In genomic region chr2:150410809-150411208, GRCh38 we compare ENCODE assay signal across 15 cellular contexts.
DNase-seq lines count a peak whose midpoint lies in the region; ATAC-seq, FAIRE-seq and TF ChIP-seq lines count a peak whose summit lies in the region.
"Had no signal": no experiment of that assay in that cellular context is flagged by ENCODE, and none has a peak within 500 bp of the region (broad histone marks: within the 10 kb centered on the region; RNA-seq: fewer than 3 reads in every experiment).

No MANE protein-coding gene starts in this region.

- H3K9me3 ChIP-seq in PC-9 (ENCODE audit: insufficient read depth, low read depth) = no peaks in the 10 kb centered on the region
- H3K9me3 ChIP-seq in neuron (ENCODE audit: low read length) = no peaks in the 10 kb centered on the region
- H3K9me3 ChIP-seq: left ventricle myocardium inferior had no signal

- no peaks in the 10 kb centered on the region for H4K20me1 ChIP-seq in PC-9 (ENCODE audit: insufficient read depth)

- ATAC-seq in GM19328 (IDR thresholded peaks at IDR 0.05; ENCODE audit: unreplicated experiment) = no peak
- ATAC-seq: stimulated activated naive B cell treated with anti-CD40 and anti-IgM and Interleukin-4, amounts not matched to agents 10 μg/mL and 1 μg/mL and 100 μg/mL, for 72 hours had no signal

- H2AFZ ChIP-seq in PC-9 (no peak overlapping the region), neuron (ENCODE audit: low read depth, low read length) (peak overlapping the region; percentile 24)

- H3K4me3 ChIP-seq in PC-9 (no peak overlapping the region), epithelial cell of proximal tubule (ENCODE audit: low read depth, low read length) (no peak overlapping the region), neuron (ENCODE audit: low read length) (no peak overlapping the region)
- H3K4me3 ChIP-seq: left ventricle myocardium inferior had no signal

- H3K9me2 ChIP-seq in PC-9 (ENCODE audit: insufficient read depth) = no peaks in the 10 kb centered on the region

- TF ChIP-seq CTCF in PC-9 (conservative IDR thresholded peaks at IDR 0.05) (no peak), epithelial cell of proximal tubule (conservative IDR thresholded peaks at IDR 0.05; ENCODE audit: low read depth, low read length) (no peak), GM20000 (IDR thresholded peaks at IDR 0.05; ENCODE audit: extremely low read depth, missing control alignments) (no peak)

- TF ChIP-seq POLR2A in GM12892 (IDR thresholded peaks at IDR 0.05; ENCODE audit: low read depth, low read length) = no peak

- CTCF ChIA-PET in PC-9 (lab: Charles Lee) = no interaction called here

- H3F3A ChIP-seq in PC-9 (ENCODE audit: insufficient read depth, low read depth) = no peaks in the 10 kb centered on the region

- FAIRE-seq in GM12892 (lab: Jason Lieb, UNC) = no peak

- BruUV-seq in PC-9 (replicated peaks; lab: Mats Ljungman, UMichigan) = no TSS peak

- peak; percentile 77 for DNase-seq in ELR (ENCODE audit: low read depth)
- DNase-seq in PC-9 = peak; percentile 28 to 43
- peak; percentile 97 for DNase-seq in epithelial cell of proximal tubule (ENCODE audit: low read depth)
- DNase-seq in H4 (ENCODE audit: low spot score) = no peak
- no peak for DNase-seq in GM20000 (ENCODE audit: low spot score)
- no peak for DNase-seq in GM12892 (ENCODE audit: insufficient read length)
- DNase-seq: activated CD4-positive, alpha-beta T cell treated with anti-CD3 and anti-CD28 coated beads, Interleukin-2, amount 10 ng/mL, durations not matched to agents 7 days and 5 days; GOT3; left ventricle myocardium inferior; NCI-H187; stimulated activated CD4-positive, alpha-beta T cell treated with anti-CD3 and anti-CD28 coated beads, Interleukin-12 subunit alpha, Interleukin-12 subunit beta, amount 100 ng/mL, for 4 hours; stimulated activated naive B cell treated with anti-CD40 and anti-IgM and Interleukin-4, amounts not matched to agents 10 μg/mL and 1 μg/mL and 100 μg/mL, for 72 hours had no signal

- H3K27ac ChIP-seq in PC-9 = no peak overlapping the region
- H3K27ac ChIP-seq: HL-60, left ventricle myocardium inferior had no signal

- no peaks in the 10 kb centered on the region for H3K36me3 ChIP-seq in PC-9 (ENCODE audit: low read depth)
- no peaks in the 10 kb centered on the region for H3K36me3 ChIP-seq in neuron (ENCODE audit: insufficient read depth, low read length)
- H3K36me3 ChIP-seq: left ventricle myocardium inferior had no signal

- H3K4me1 ChIP-seq in PC-9 (replicated peaks; ENCODE audit: insufficient read depth) (no peaks in the 10 kb centered on the region), neuron (ENCODE audit: insufficient read depth, low read length) (peaks cover 29% of the 10 kb centered on the region)
- H3K4me1 ChIP-seq: left ventricle myocardium inferior had no signal

- H3K27me3 ChIP-seq in PC-9 (ENCODE audit: insufficient read depth, low read depth) (no peaks in the 10 kb centered on the region), neuron (ENCODE audit: insufficient read depth, low read length) (no peaks in the 10 kb centered on the region)

- H3K79me2 ChIP-seq in PC-9 (ENCODE audit: low read depth) = no peaks in the 10 kb centered on the region

- H3K4me2 ChIP-seq in PC-9 = no peak overlapping the region

- POLR2A ChIA-PET in PC-9 (lab: Charles Lee; ENCODE audit: unreplicated experiment) = no interaction called here

- intact Hi-C loops in PC-9 (cut with micrococcal nuclease; ENCODE audit: unreplicated experiment) = loop anchor here (1.0 to 2.0 kb wide), 2 partner anchors 70 to 417 kb away; no protein-coding TSS in a partner anchor

Comparison
In these comparisons a context has a peak if more than half of its experiments do, and no peak if none do; other contexts are left out.
1. DNase-seq: peak in ELR (single experiment), PC-9 (2 of 2) and epithelial cell of proximal tubule (single experiment); none in H4 (single experiment), GM20000 (single experiment) and GM12892 (single experiment).